15 cellular contexts compared by ENCODE assay signal in genomic region chr22:46111645-46112306, GRCh38. TPM values are rescaled to one million over a fixed set of nuclear protein-coding genes. Genes with fewer than 3 reads are reported as not detected.
DNase-seq lines count a peak whose midpoint lies in the region; ATAC-seq, FAIRE-seq and TF ChIP-seq lines count a peak whose summit lies in the region.
"Had no signal": no experiment of that assay in that cellular context is flagged by ENCODE, and none has a peak within 500 bp of the region (broad histone marks: within the 10 kb centered on the region; RNA-seq: fewer than 3 reads in every experiment).

No MANE protein-coding gene starts in this region.

- no peak for FAIRE-seq in K562 (lab: Jason Lieb, UNC)

- no peaks in the 10 kb centered on the region for H3K4me1 ChIP-seq in GM23338 (ENCODE audit: insufficient read depth)
- H3K4me1 ChIP-seq in K562 (replicated peaks in 1 of 2; ENCODE audit: control insufficient read depth in 2 of 2, insufficient read depth in 2 of 2, low read length in 2 of 2) = peaks cover 0 to 87% of the 10 kb centered on the region in 2 experiments; a peak in 2 of 5 replicates
- peaks cover 28 to 66% of the 10 kb centered on the region in 2 donors for H3K4me1 ChIP-seq in left lung
- peaks cover 88 to 100% (median 94%) of the 10 kb centered on the region in 4 donors for H3K4me1 ChIP-seq in stomach

- 83% methylated on average over 7 of the region's 20 CpGs for WGBS in K562 (ENCODE audit: insufficient coverage, low coverage, missing lambda C conversion rate)
- WGBS in stomach, 5 donors = 48 to 64% (median 60%) methylated on average over 12 to 20 of the region's 20 CpGs

- ATAC-seq in GM23338 (peak; percentile 38), K562 (no peak), left lung (no peak)
- ATAC-seq: esophagus mucosa had no signal

- intact Hi-C loops in K562 (cut with micrococcal nuclease) (loop anchor here (10.0 kb wide), 1 partner anchor 537 kb away; no protein-coding TSS in a partner anchor), left lung (cut with DNase I) (loop anchor here in 1 of 2 donors (10.0 kb wide), 1 partner anchor 117 kb away; no protein-coding TSS in a partner anchor), stomach (cut with DNase I; ENCODE audit: low total_unique reads) (no loop called here)

- TF ChIP-seq POLR2A in K562 (conservative IDR thresholded peaks at IDR 0.05) (no peak), stomach (IDR thresholded peaks at IDR 0.05) (no peak)

- no peaks in the 10 kb centered on the region for H3K79me2 ChIP-seq in GM23338 (replicated peaks; ENCODE audit: insufficient read depth)
- H3K79me2 ChIP-seq in K562 (ENCODE audit: control insufficient read depth, insufficient read depth, low read length) = no peaks in the 10 kb centered on the region

- H3K9me3 ChIP-seq in K562 (replicated peaks; ENCODE audit: control insufficient read depth, insufficient read depth, low read depth, low read length) (no peaks in the 10 kb centered on the region), left lung (no peaks in the 10 kb centered on the region), stomach (no peaks in the 10 kb centered on the region)

- no peak overlapping the region for H3K4me3 ChIP-seq in GM23338
- H3K4me3 ChIP-seq in K562 = no peak overlapping the region
- H3K4me3 ChIP-seq in left lung = no peak overlapping the region
- H3K4me3 ChIP-seq in stomach = no peak overlapping the region

- H3K9me2 ChIP-seq in GM23338 (ENCODE audit: insufficient read depth) = no peaks in the 10 kb centered on the region

- H3K4me2 ChIP-seq in GM23338 (no peak overlapping the region), K562 (ENCODE audit: insufficient read depth, low read length) (no peak overlapping the region)

- DNase-seq in GM23338 (ENCODE audit: low spot score) (peak; percentile 44), K562 (ENCODE audit: extremely low read depth in 1 of 4, low spot score in 3 of 4) (no peak), left lung (no peak), stomach (no peak), NCI-H2171 (lab: John Stamatoyannopoulos, UW) (no peak), NK-92 (lab: John Stamatoyannopoulos, UW; ENCODE audit: unreplicated experiment) (no peak), MV-4-11 (lab: John Stamatoyannopoulos, UW) (no peak)
- DNase-seq in activated CD4-positive, alpha-beta T cell treated with anti-CD3 and anti-CD28 coated beads, Interleukin-2, amount 50 U/mL, for 4 hours = no peak
- DNase-seq: amygdala, islet precursor cell, NCI-H2029, OCI-M1, T1000 had no signal

- H3K36me3 ChIP-seq in GM23338 (ENCODE audit: insufficient read depth) = no peaks in the 10 kb centered on the region
- peaks cover 3% of the 10 kb centered on the region; the same call in 1 of the 3 replicates for H3K36me3 ChIP-seq in K562 (ENCODE audit: control insufficient read depth, insufficient read depth, low read length)
- peaks cover 0 to 78% of the 10 kb centered on the region in 2 donors for H3K36me3 ChIP-seq in left lung
- peaks cover 38 to 73% (median 60%) of the 10 kb centered on the region in 4 donors for H3K36me3 ChIP-seq in stomach

- POLR2A ChIA-PET in K562 (lab: Yijun Ruan, JAX) = interaction anchor here (0.7 kb wide), 1 partner anchor 98 kb away, joined by 3 read pairs; no protein-coding TSS in a partner anchor

- H3K4me1 Mint-ChIP-seq in GM23338 = peaks cover 3% of the 10 kb centered on the region

- no peaks in the 10 kb centered on the region for H3K27me3 ChIP-seq in GM23338 (ENCODE audit: insufficient read depth)
- H3K27me3 ChIP-seq in K562 (ENCODE audit: control insufficient read depth in 2 of 2, insufficient read depth in 2 of 2, low read length in 2 of 2) = no peaks in the 10 kb centered on the region
- no peaks in the 10 kb centered on the region for H3K27me3 ChIP-seq in left lung
- H3K27me3 ChIP-seq in stomach = no peaks in the 10 kb centered on the region

- no peaks in the 10 kb centered on the region for H3K9me1 ChIP-seq in K562 (ENCODE audit: control insufficient read depth, insufficient read depth, low read length)

- H3K27ac ChIP-seq in GM23338 (ENCODE audit: low read depth) (no peak overlapping the region), K562 (ENCODE audit: extremely low read depth, low read depth, low read length) (no peak overlapping the region), left lung (peak overlapping the region; percentile 26 to 43), stomach (peak overlapping the region; percentile 31 to 91 (median 86))

- H3K4me3 Mint-ChIP-seq in GM23338 = no peak overlapping the region
- H3K4me3 Mint-ChIP-seq: type B pancreatic cell had no signal

- H3K27ac Mint-ChIP-seq in GM23338 = no peak overlapping the region
- H3K27ac Mint-ChIP-seq: type B pancreatic cell had no signal

- no peaks in the 10 kb centered on the region for H3F3A ChIP-seq in GM23338 (replicated peaks; ENCODE audit: low read depth)

- H3K27me3 Mint-ChIP-seq in GM23338 (ENCODE audit: insufficient read depth, low read depth, poor library complexity) = peaks cover 4% of the 10 kb centered on the region
- H3K27me3 Mint-ChIP-seq: type B pancreatic cell had no signal

- H4K20me1 ChIP-seq in GM23338 (replicated peaks; ENCODE audit: insufficient read depth) (no peaks in the 10 kb centered on the region), K562 (replicated peaks; ENCODE audit: control insufficient read depth, insufficient read depth, low read length) (no peaks in the 10 kb centered on the region)

- no peak for TF ChIP-seq RAD21 in K562 (CRISPR knock-in tag; conservative IDR thresholded peaks at IDR 0.05 in 1 of 2, IDR thresholded peaks at IDR 0.05 in 1 of 2)

- CTCF ChIA-PET in K562 (lab: Yijun Ruan, JAX; ENCODE audit: low intra/inter-chr PET ratio) = no interaction called here

- no peak overlapping the region for H3K9ac ChIP-seq in K562 (ENCODE audit: insufficient read depth in 1 of 2, low read depth in 2 of 2, low read length in 2 of 2)

- no peaks in the 10 kb centered on the region for H3K36me3 Mint-ChIP-seq in GM23338 (ENCODE audit: low read depth)
- H3K36me3 Mint-ChIP-seq: type B pancreatic cell had no signal

- TF ChIP-seq CTCF in GM23338 (conservative IDR thresholded peaks at IDR 0.05; ENCODE audit: low read depth in 2 of 2) (no peak), K562 (IDR thresholded peaks at IDR 0.05 in 2 of 3, conservative IDR thresholded peaks at IDR 0.05 in 1 of 3; ENCODE audit: insufficient read depth in 2 of 3, low read depth in 1 of 3, low read length in 3 of 3) (no peak), left lung (IDR thresholded peaks at IDR 0.05) (no peak), stomach (IDR thresholded peaks at IDR 0.05) (no peak)

- TF ChIP-seq EP300 in K562 (IDR thresholded peaks at IDR 0.05; ENCODE audit: low read length) (no peak), stomach (IDR thresholded peaks at IDR 0.05) (no peak)

- H2AFZ ChIP-seq in GM23338 (no peak overlapping the region), K562 (ENCODE audit: low read depth, low read length) (no peak overlapping the region)

- no TSS peak for BruUV-seq in K562 (replicated peaks; lab: Mats Ljungman, UMichigan)

- no peaks in the 10 kb centered on the region for H3K9me3 Mint-ChIP-seq in GM23338
- H3K9me3 Mint-ChIP-seq: type B pancreatic cell had no signal

- in situ Hi-C loops in K562 (cut with MboI) = loop anchor here (5.0 kb wide), 1 partner anchor 529 kb away; no protein-coding TSS in a partner anchor

TF ChIP-seq in GM23338, 12 proteins besides CTCF, POLR2A, EP300 and RAD21 (continues in another document):
- TF ChIP-seq CREB1 (CRISPR knock-in tag; IDR thresholded peaks at IDR 0.05; ENCODE audit: low read depth) (no peak), EZH2 (IDR thresholded peaks at IDR 0.05; ENCODE audit: low read depth, unreplicated experiment) (no peak), ZNF331 (CRISPR knock-in tag; IDR thresholded peaks at IDR 0.05; ENCODE audit: low read depth) (no peak), EZH2phosphoT487 (IDR thresholded peaks at IDR 0.05; ENCODE audit: unreplicated experiment) (no peak), ZNF114 (CRISPR knock-in tag; IDR thresholded peaks at IDR 0.05) (no peak)

TF ChIP-seq in K562, 482 proteins besides CTCF, POLR2A, EP300 and RAD21 (continues in another document):
- peak; percentile 91 for TF ChIP-seq ZNF121 (CRISPR knock-in tag; conservative IDR thresholded peaks at IDR 0.05)
- 0 out of 2 replicates have a peak, but pooled peaks have one; percentile 10 for TF ChIP-seq ZNF384 (IDR thresholded peaks at IDR 0.05; ENCODE audit: low read depth, low read length)
- TF ChIP-seq TCF15 (CRISPR knock-in tag; IDR thresholded peaks at IDR 0.05) = no peak
- peak; percentile 30 for TF ChIP-seq RBM22 (IDR thresholded peaks at IDR 0.05; ENCODE audit: low read depth, low read length, poor library complexity, severe bottlenecking)

RNA-seq across cellular contexts. Expression of gene PPARA, which starts 38.5 kb away (rescaled TPM):
- 6.0 and 12.6 TPM in 2 replicates for total RNA-seq in GM23338 (2014; rRNA removed; shearing (Covaris generic))
- 4.7 and 5.1 TPM in 2 replicates for polyA plus RNA-seq in GM23338 (2016; fragmentation: Nextera tagmentation; extraction: Ambion mirVana)
- 19.5 and 33.5 TPM in 2 replicates for total RNA-seq in K562 (2011; cell fraction: chromatin; rRNA removed; ENCODE audit: low replicate concordance)
- total RNA-seq in K562 (2011; cell fraction: nucleolus; rRNA removed) = 17.5 and 22.2 TPM in 2 replicates
- 28.0 and 34.4 TPM in 2 replicates for total RNA-seq in K562 (2011; cell fraction: nucleoplasm; rRNA removed)
- total RNA-seq in K562 (2014; rRNA removed) = 2.8 and 5.3 TPM in 2 replicates
- 3.4 and 4.3 TPM in 2 replicates for total RNA-seq in K562 (2014; rRNA removed; fragmentation: Illumina TruSeq; extraction: Trizol)
- total RNA-seq in K562 (2015; rRNA removed; fragmentation: Illumina TruSeq; extraction: Trizol) = 2.1 and 2.6 TPM in 2 replicates
- 4.1 and 5.9 TPM in 2 replicates for total RNA-seq in K562 (2021)
- 5.0 and 8.2 TPM in 2 replicates for polyA plus RNA-seq in K562 (2011; rRNA removed)
- 1.8 and 5.0 TPM in 2 replicates for polyA plus RNA-seq in K562 (2011; cell fraction: cytosol; rRNA removed)
- polyA plus RNA-seq in K562 (2011; cell fraction: nucleus; rRNA removed) = 4.8 and 9.5 TPM in 2 replicates
- 3.6 and 4.1 TPM in 2 replicates for polyA plus RNA-seq in K562 (2012)
- 2.7 and 3.5 TPM in 2 replicates for polyA plus RNA-seq in K562 (2014; fragmentation: Illumina TruSeq; extraction: Trizol)
- under 1 TPM; 0.64 to 0.87 TPM for polyA plus RNA-seq in K562 (2014; fragmentation: Nextera tagmentation; extraction: Ambion mirVana)
- polyA plus RNA-seq in K562 (2014; rRNA removed) = 2.1 and 4.0 TPM in 2 replicates
- 6.4 and 11.7 TPM in 2 replicates for polyA minus RNA-seq in K562 (2011; rRNA and poly(A)+ RNA removed)
- 2.6 and 5.2 TPM in 2 replicates for polyA minus RNA-seq in K562 (2011; cell fraction: cytosol; rRNA and poly(A)+ RNA removed)
- 4.4 and 13.0 TPM in 2 replicates for polyA minus RNA-seq in K562 (2011; cell fraction: nucleus; rRNA and poly(A)+ RNA removed)
- total RNA-seq in left lung = 10 to 100 TPM; 19.4 to 22.3 TPM
- 10 to 100 TPM in 4 of 5 donors, 1 to 10 TPM in 1; 8.2 to 28.8 (median 19.4) TPM for total RNA-seq in stomach
- 1 to 10 TPM; 3.4 to 8.6 (median 5.3) TPM for polyA plus RNA-seq in stomach

Comparison
In these comparisons a context has a peak if more than half of its experiments do, and no peak if none do; other contexts are left out.
1. H3K27ac ChIP-seq: peak in left lung (2 of 2) and stomach (5 of 5); none in GM23338 (single experiment) and K562 (single experiment).